In genomic region chr2:47725808-47726207, GRCh38 we compare ENCODE assay signal across 1 cellular context.
TF ChIP-seq lines count a peak whose summit lies in the region.

No MANE protein-coding gene starts in this region.

TF ChIP-seq in WTC11, 78 proteins besides CTCF, POLR2A, EP300 and RAD21 (continued from another document):
- TF ChIP-seq ZNF532 (CRISPR knock-in tag; IDR thresholded peaks at IDR 0.05; ENCODE audit: borderline replicate concordance) (no peak), ZNF281 (CRISPR knock-in tag; IDR thresholded peaks at IDR 0.05) (no peak), SP1 (CRISPR knock-in tag; conservative IDR thresholded peaks at IDR 0.05) (no peak), ZNF396 (CRISPR knock-in tag; IDR thresholded peaks at IDR 0.05; ENCODE audit: borderline replicate concordance) (no peak), NR1H2 (CRISPR knock-in tag; IDR thresholded peaks at IDR 0.05) (no peak), HMGA2 (CRISPR knock-in tag; IDR thresholded peaks at IDR 0.05) (no peak), FOXJ3 (CRISPR knock-in tag; IDR thresholded peaks at IDR 0.05; ENCODE audit: borderline replicate concordance) (no peak), NFYB (CRISPR knock-in tag; conservative IDR thresholded peaks at IDR 0.05; ENCODE audit: low read depth) (no peak), CREM (CRISPR knock-in tag; IDR thresholded peaks at IDR 0.05) (no peak), JUN (CRISPR knock-in tag; IDR thresholded peaks at IDR 0.05) (no peak)
- TF ChIP-seq, protein P1, sequence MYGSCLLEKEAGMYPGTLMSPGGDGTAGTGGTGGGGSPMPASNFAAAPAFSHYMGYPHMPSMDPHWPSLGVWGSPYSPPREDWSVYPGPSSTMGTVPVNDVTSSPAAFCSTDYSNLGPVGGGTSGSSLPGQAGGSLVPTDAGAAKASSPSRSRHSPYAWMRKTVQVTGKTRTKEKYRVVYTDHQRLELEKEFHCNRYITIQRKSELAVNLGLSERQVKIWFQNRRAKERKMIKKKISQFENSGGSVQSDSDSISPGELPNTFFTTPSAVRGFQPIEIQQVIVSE (CRISPR knock-in tag; IDR thresholded peaks at IDR 0.05; ENCODE audit: borderline replicate concordance) = no peak
- TF ChIP-seq, protein P2, sequence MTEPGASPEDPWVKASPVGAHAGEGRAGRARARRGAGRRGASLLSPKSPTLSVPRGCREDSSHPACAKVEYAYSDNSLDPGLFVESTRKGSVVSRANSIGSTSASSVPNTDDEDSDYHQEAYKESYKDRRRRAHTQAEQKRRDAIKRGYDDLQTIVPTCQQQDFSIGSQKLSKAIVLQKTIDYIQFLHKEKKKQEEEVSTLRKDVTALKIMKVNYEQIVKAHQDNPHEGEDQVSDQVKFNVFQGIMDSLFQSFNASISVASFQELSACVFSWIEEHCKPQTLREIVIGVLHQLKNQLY (CRISPR knock-in tag; IDR thresholded peaks at IDR 0.05) = no peak
- TF ChIP-seq, protein P3, sequence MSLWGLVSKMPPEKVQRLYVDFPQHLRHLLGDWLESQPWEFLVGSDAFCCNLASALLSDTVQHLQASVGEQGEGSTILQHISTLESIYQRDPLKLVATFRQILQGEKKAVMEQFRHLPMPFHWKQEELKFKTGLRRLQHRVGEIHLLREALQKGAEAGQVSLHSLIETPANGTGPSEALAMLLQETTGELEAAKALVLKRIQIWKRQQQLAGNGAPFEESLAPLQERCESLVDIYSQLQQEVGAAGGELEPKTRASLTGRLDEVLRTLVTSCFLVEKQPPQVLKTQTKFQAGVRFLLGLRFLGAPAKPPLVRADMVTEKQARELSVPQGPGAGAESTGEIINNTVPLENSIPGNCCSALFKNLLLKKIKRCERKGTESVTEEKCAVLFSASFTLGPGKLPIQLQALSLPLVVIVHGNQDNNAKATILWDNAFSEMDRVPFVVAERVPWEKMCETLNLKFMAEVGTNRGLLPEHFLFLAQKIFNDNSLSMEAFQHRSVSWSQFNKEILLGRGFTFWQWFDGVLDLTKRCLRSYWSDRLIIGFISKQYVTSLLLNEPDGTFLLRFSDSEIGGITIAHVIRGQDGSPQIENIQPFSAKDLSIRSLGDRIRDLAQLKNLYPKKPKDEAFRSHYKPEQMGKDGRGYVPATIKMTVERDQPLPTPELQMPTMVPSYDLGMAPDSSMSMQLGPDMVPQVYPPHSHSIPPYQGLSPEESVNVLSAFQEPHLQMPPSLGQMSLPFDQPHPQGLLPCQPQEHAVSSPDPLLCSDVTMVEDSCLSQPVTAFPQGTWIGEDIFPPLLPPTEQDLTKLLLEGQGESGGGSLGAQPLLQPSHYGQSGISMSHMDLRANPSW (CRISPR knock-in tag; conservative IDR thresholded peaks at IDR 0.05; ENCODE audit: low read depth) = no peak
- TF ChIP-seq, protein P4, sequence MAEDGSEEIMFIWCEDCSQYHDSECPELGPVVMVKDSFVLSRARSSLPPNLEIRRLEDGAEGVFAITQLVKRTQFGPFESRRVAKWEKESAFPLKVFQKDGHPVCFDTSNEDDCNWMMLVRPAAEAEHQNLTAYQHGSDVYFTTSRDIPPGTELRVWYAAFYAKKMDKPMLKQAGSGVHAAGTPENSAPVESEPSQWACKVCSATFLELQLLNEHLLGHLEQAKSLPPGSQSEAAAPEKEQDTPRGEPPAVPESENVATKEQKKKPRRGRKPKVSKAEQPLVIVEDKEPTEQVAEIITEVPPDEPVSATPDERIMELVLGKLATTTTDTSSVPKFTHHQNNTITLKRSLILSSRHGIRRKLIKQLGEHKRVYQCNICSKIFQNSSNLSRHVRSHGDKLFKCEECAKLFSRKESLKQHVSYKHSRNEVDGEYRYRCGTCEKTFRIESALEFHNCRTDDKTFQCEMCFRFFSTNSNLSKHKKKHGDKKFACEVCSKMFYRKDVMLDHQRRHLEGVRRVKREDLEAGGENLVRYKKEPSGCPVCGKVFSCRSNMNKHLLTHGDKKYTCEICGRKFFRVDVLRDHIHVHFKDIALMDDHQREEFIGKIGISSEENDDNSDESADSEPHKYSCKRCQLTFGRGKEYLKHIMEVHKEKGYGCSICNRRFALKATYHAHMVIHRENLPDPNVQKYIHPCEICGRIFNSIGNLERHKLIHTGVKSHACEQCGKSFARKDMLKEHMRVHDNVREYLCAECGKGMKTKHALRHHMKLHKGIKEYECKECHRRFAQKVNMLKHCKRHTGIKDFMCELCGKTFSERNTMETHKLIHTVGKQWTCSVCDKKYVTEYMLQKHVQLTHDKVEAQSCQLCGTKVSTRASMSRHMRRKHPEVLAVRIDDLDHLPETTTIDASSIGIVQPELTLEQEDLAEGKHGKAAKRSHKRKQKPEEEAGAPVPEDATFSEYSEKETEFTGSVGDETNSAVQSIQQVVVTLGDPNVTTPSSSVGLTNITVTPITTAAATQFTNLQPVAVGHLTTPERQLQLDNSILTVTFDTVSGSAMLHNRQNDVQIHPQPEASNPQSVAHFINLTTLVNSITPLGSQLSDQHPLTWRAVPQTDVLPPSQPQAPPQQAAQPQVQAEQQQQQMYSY (CRISPR knock-in tag; IDR thresholded peaks at IDR 0.05) = no peak
